In genomic region chr3:37210230-37210629, GRCh38 we compare ENCODE assay signal across 20 cellular contexts. TPM values are rescaled to one million over a fixed set of nuclear protein-coding genes. Genes with fewer than 3 reads are reported as not detected.
DNase-seq lines count a peak whose midpoint lies in the region; ATAC-seq, FAIRE-seq and TF ChIP-seq lines count a peak whose summit lies in the region.
"Had no signal": no experiment of that assay in that cellular context is flagged by ENCODE, and none has a peak within 500 bp of the region (broad histone marks: within the 10 kb centered on the region; RNA-seq: fewer than 3 reads in every experiment).

No MANE protein-coding gene starts in this region.

- H3K4me3 Mint-ChIP-seq in T-cell, result no peak overlapping the region
- H3K4me3 Mint-ChIP-seq: T-helper 1 cell treated with Interleukin-12 subunit alpha and Interleukin-12 subunit beta and Interleukin-4 antibody, amounts not matched to agents 30 μg/mL and 1 μg/mL, for 36 hours had no signal

- H3K9me3 ChIP-seq in A549 (0 out of 3 replicates have a peak, but pooled peaks cover 6% of the 10 kb centered on the region), right cardiac atrium (ENCODE audit: control insufficient read depth, low read length) (no peaks in the 10 kb centered on the region)
- H3K9me3 ChIP-seq: mucosa of descending colon, right lobe of liver, testis had no signal

- TF ChIP-seq CTCF in A549 (IDR thresholded peaks at IDR 0.05) (no peak), epithelial cell of esophagus (IDR thresholded peaks at IDR 0.05; ENCODE audit: insufficient read depth, low read depth, low read length, missing control alignments) (no peak)

- no peaks in the 10 kb centered on the region for H3K27me3 ChIP-seq in right cardiac atrium (ENCODE audit: control insufficient read depth, insufficient read depth)
- H3K27me3 ChIP-seq: right lobe of liver, testis had no signal

- DNase-seq in A549 (ENCODE audit: low read depth in 1 of 2, low spot score in 1 of 2) (no peak), GM04503 (ENCODE audit: low read depth) (peak; percentile 86), epithelial cell of esophagus (ENCODE audit: low read depth) (peak; percentile 57), right cardiac atrium (no peak), T-cell (no peak)
- no peak for DNase-seq in activated CD8-positive, alpha-beta memory T cell treated with anti-CD3 and anti-CD28 coated beads for 24 hours
- DNase-seq in activated naive CD4-positive, alpha-beta T cell treated with anti-CD3 and anti-CD28 coated beads, Interleukin-2, amount 50 U/mL, for 72 hours (ENCODE audit: low spot score in 2 of 2), result no peak
- DNase-seq: cerebellar nuclear complex, GOT3, left colon, mucosa of descending colon, NCI-H1105 treated with DMSO at 0.1 percent for 48 hours, NCI-H69, right lobe of liver, SIG-M5, testis, WERI-Rb-1 had no signal

- H3K27ac ChIP-seq in A549, result peak overlapping the region; percentile 39 to 48; a peak in 3 of 6 replicates
- H3K27ac ChIP-seq in right cardiac atrium (ENCODE audit: low read length), result peak overlapping the region; percentile 83
- H3K27ac ChIP-seq: right lobe of liver, testis, WERI-Rb-1 had no signal

- no peak overlapping the region for H3K27ac Mint-ChIP-seq in activated naive CD4-positive, alpha-beta T cell treated with anti-CD3 and anti-CD28 coated beads, Interleukin-2, amount 50 U/mL, for 72 hours
- no peak overlapping the region for H3K27ac Mint-ChIP-seq in T-cell
- H3K27ac Mint-ChIP-seq: T-helper 1 cell treated with Interleukin-12 subunit alpha and Interleukin-12 subunit beta and Interleukin-4 antibody, amounts not matched to agents 30 μg/mL and 1 μg/mL, for 36 hours had no signal

- H3K36me3 Mint-ChIP-seq in activated naive CD4-positive, alpha-beta T cell treated with anti-CD3 and anti-CD28 coated beads, Interleukin-2, amount 50 U/mL, for 72 hours, result no peaks in the 10 kb centered on the region
- no peaks in the 10 kb centered on the region for H3K36me3 Mint-ChIP-seq in T-cell

- 65% methylated on average over 4 of the region's 4 CpGs for WGBS in A549 (ENCODE audit: missing lambda C conversion rate)
- WGBS in right cardiac atrium, result 59% methylated on average over 4 of the region's 4 CpGs

- no peak for FAIRE-seq in A549 (lab: Jason Lieb, UNC)
- FAIRE-seq: HTR-8/SVneo had no signal

- no peak overlapping the region for H3K4me2 ChIP-seq in A549

- no peak; a peak in 1 of 6 replicates for ATAC-seq in A549
- ATAC-seq in right cardiac atrium, result peak; percentile 31 to 71
- no peak for ATAC-seq in GM21367 (IDR thresholded peaks at IDR 0.05; ENCODE audit: unreplicated experiment)
- ATAC-seq in activated naive CD4-positive, alpha-beta T cell treated with anti-CD3 and anti-CD28 coated beads, Interleukin-2, amount 50 U/mL, for 72 hours, result no peak
- no peak for ATAC-seq in T-cell (replicated peaks in 1 of 4)
- ATAC-seq: left colon, mucosa of descending colon, right lobe of liver had no signal

- no peak for TF ChIP-seq POLR2A in A549 (IDR thresholded peaks at IDR 0.05; ENCODE audit: low read length)

- TF ChIP-seq RAD21 in A549 (conservative IDR thresholded peaks at IDR 0.05 in 1 of 2, IDR thresholded peaks at IDR 0.05 in 1 of 2), result no peak

- peaks cover 0 to 10% (median 2%) of the 10 kb centered on the region in 3 donors for H3K4me1 Mint-ChIP-seq in T-cell

- POLR2A ChIA-PET in A549 (lab: Yijun Ruan, JAX) (no interaction called here), T-cell (lab: Charles Lee) (no interaction called here)

- no peak for TF ChIP-seq EP300 in A549 (IDR thresholded peaks at IDR 0.05)

- H3K4me1 ChIP-seq in A549 (peaks cover 24% of the 10 kb centered on the region), right cardiac atrium (ENCODE audit: control insufficient read depth, insufficient read depth, low read length) (no peaks in the 10 kb centered on the region)
- H3K4me1 ChIP-seq: right lobe of liver, testis had no signal

- H3K9me3 Mint-ChIP-seq in activated naive CD4-positive, alpha-beta T cell treated with anti-CD3 and anti-CD28 coated beads, Interleukin-2, amount 50 U/mL, for 72 hours, result no peaks in the 10 kb centered on the region
- H3K9me3 Mint-ChIP-seq in T-cell, result no peaks in the 10 kb centered on the region
- H3K9me3 Mint-ChIP-seq: T-helper 1 cell treated with Interleukin-12 subunit alpha and Interleukin-12 subunit beta and Interleukin-4 antibody, amounts not matched to agents 30 μg/mL and 1 μg/mL, for 36 hours had no signal

- CTCF ChIA-PET in A549 (lab: Yijun Ruan, JAX) (interaction anchor here (0.7 to 1.1 kb wide), 2 partner anchors 15 to 128 kb away, joined by 3 read pairs; no protein-coding TSS in a partner anchor), T-cell (lab: Charles Lee) (no interaction called here)

- H3K4me3 ChIP-seq in A549, result no peak overlapping the region
- H3K4me3 ChIP-seq in epithelial cell of esophagus (ENCODE audit: low read length), result no peak overlapping the region
- no peak overlapping the region for H3K4me3 ChIP-seq in right cardiac atrium (ENCODE audit: low read length)
- H3K4me3 ChIP-seq: mucosa of descending colon, right lobe of liver, testis had no signal

- intact Hi-C loops in right cardiac atrium (cut with DNase I), result loop anchor here (5.0 to 10.0 kb wide), 2 partner anchors 185 to 188 kb away; no protein-coding TSS in a partner anchor

- H3K27me3 Mint-ChIP-seq in T-cell, result no peaks in the 10 kb centered on the region

TF ChIP-seq in A549, 52 proteins besides CTCF, POLR2A, EP300 and RAD21:
- TF ChIP-seq ZFP36 (IDR thresholded peaks at IDR 0.05; ENCODE audit: borderline replicate concordance, partially characterized antibody), result no peak
- no peak for TF ChIP-seq RFX5 (IDR thresholded peaks at IDR 0.05)
- TF ChIP-seq CBX2 (IDR thresholded peaks at IDR 0.05; ENCODE audit: borderline replicate concordance, low read depth), result no peak
- no peak for TF ChIP-seq POLR2AphosphoS2 (conservative IDR thresholded peaks at IDR 0.05; ENCODE audit: low read length)
- no peak for TF ChIP-seq EHMT2 (IDR thresholded peaks at IDR 0.05; ENCODE audit: low read depth)
- TF ChIP-seq FOSB (CRISPR knock-in tag; IDR thresholded peaks at IDR 0.05), result no peak
- no peak for TF ChIP-seq HOXB13 (CRISPR knock-in tag; IDR thresholded peaks at IDR 0.05; ENCODE audit: low read depth)
- TF ChIP-seq HMGXB4 (CRISPR knock-in tag; IDR thresholded peaks at IDR 0.05; ENCODE audit: borderline replicate concordance), result no peak
- no peak for TF ChIP-seq NFE2L2 (conservative IDR thresholded peaks at IDR 0.05; ENCODE audit: low read length)
- no peak for TF ChIP-seq CBX8 (IDR thresholded peaks at IDR 0.05)
- no peak for TF ChIP-seq BHLHE40 (IDR thresholded peaks at IDR 0.05; ENCODE audit: low read depth, low read length)

RNA-seq across cellular contexts. Expression of gene GOLGA4, which starts 32.8 kb away (rescaled TPM):
- polyA plus RNA-seq in A549 (2011; rRNA removed), result 40.4 and 55.0 TPM in 2 replicates
- polyA plus RNA-seq in A549 (2012; cell fraction: cytosol; rRNA removed), result 5.3 and 6.0 TPM in 2 replicates
- 5.1 and 6.2 TPM in 2 replicates for polyA plus RNA-seq in A549 (2012; cell fraction: nucleus; rRNA removed)
- 23.3 to 26.9 TPM (median 24.2 TPM) in 3 replicates for polyA plus RNA-seq in A549 (2017; fragmentation: RNase III; extraction: RNeasy Plus Mini Kit Qiagen cat#74134 plus additional on column Dnase treatment)
- 32.8 and 41.9 TPM in 2 replicates for polyA minus RNA-seq in A549 (2011; rRNA and poly(A)+ RNA removed)
- total RNA-seq in right cardiac atrium, result 100 to 1,000 TPM; 147 to 167 (median 160) TPM
- polyA plus RNA-seq in right cardiac atrium, result 59.1 TPM
- 10 to 100 TPM; 37.1 to 45.0 TPM for total RNA-seq in activated naive CD4-positive, alpha-beta T cell treated with anti-CD3 and anti-CD28 coated beads, Interleukin-2, amount 50 U/mL, for 72 hours
- 10 to 100 TPM; 48.8 to 57.2 (median 52.7) TPM for total RNA-seq in T-cell

RNA-seq across cellular contexts. Expression of gene LRRFIP2, which starts 35.8 kb away (rescaled TPM):
- polyA plus RNA-seq in A549 (2011; rRNA removed), result 39.2 and 66.4 TPM in 2 replicates
- polyA plus RNA-seq in A549 (2012; cell fraction: cytosol; rRNA removed), result 20.6 TPM in 2 replicates
- polyA plus RNA-seq in A549 (2012; cell fraction: nucleus; rRNA removed), result 21.2 and 35.4 TPM in 2 replicates
- 46.1 to 48.0 TPM (median 47.6 TPM) in 3 replicates for polyA plus RNA-seq in A549 (2017; fragmentation: RNase III; extraction: RNeasy Plus Mini Kit Qiagen cat#74134 plus additional on column Dnase treatment)
- polyA minus RNA-seq in A549 (2011; rRNA and poly(A)+ RNA removed), result 21.4 and 21.9 TPM in 2 replicates
- 100 to 1,000 TPM; 154 to 168 (median 162) TPM for total RNA-seq in right cardiac atrium
- 88.9 TPM for polyA plus RNA-seq in right cardiac atrium
- total RNA-seq in activated naive CD4-positive, alpha-beta T cell treated with anti-CD3 and anti-CD28 coated beads, Interleukin-2, amount 50 U/mL, for 72 hours, result 10 to 100 TPM; 17.3 to 41.0 TPM
- total RNA-seq in T-cell, result 10 to 100 TPM; 26.0 to 39.3 (median 32.9) TPM

Comparison
In these comparisons a context has a peak if more than half of its experiments do, and no peak if none do; other contexts are left out.
1. ATAC-seq: peak in right cardiac atrium (2 of 2); none in A549 (0 of 2), GM21367 (single experiment), activated naive CD4-positive, alpha-beta T cell treated with anti-CD3 and anti-CD28 coated beads, Interleukin-2, amount 50 U/mL, for 72 hours (0 of 2) and T-cell (0 of 4).
2. DNase-seq: peak in GM04503 (single experiment) and epithelial cell of esophagus (single experiment); none in A549 (0 of 2), right cardiac atrium (0 of 3), activated CD8-positive, alpha-beta memory T cell treated with anti-CD3 and anti-CD28 coated beads for 24 hours (single experiment), activated naive CD4-positive, alpha-beta T cell treated with anti-CD3 and anti-CD28 coated beads, Interleukin-2, amount 50 U/mL, for 72 hours (0 of 2) and T-cell (0 of 34).